Comparison of ENCODE assay signal across 15 cellular contexts in genomic region chr7:40799-41750, GRCh38.
DNase-seq lines count a peak whose midpoint lies in the region; ATAC-seq and TF ChIP-seq lines count a peak whose summit lies in the region.
"Had no signal": no experiment of that assay in that cellular context is flagged by ENCODE, and none has a peak within 500 bp of the region (broad histone marks: within the 10 kb centered on the region; RNA-seq: fewer than 3 reads in every experiment).

No MANE protein-coding gene starts in this region.

- H2AFZ ChIP-seq in PC-3 (ENCODE audit: low read length) (no peak overlapping the region), trophoblast cell (ENCODE audit: insufficient read depth, low read length, poor library complexity) (no peak overlapping the region), OCI-LY7 (ENCODE audit: low read length) (no peak overlapping the region)

- H3K79me2 ChIP-seq in PC-3 (ENCODE audit: low read length): no peaks in the 10 kb centered on the region
- no peaks in the 10 kb centered on the region for H3K79me2 ChIP-seq in trophoblast cell (ENCODE audit: control insufficient read depth, insufficient read depth, low read length, poor library complexity)
- no peaks in the 10 kb centered on the region for H3K79me2 ChIP-seq in OCI-LY7 (ENCODE audit: insufficient read depth, low read depth, low read length)

- no peak overlapping the region for H4K12ac ChIP-seq in trophoblast cell (ENCODE audit: low read depth, low read length)

- H2AK5ac ChIP-seq in trophoblast cell (ENCODE audit: low read length): no peak overlapping the region

- no peak overlapping the region for H4K8ac ChIP-seq in trophoblast cell (ENCODE audit: low read depth, low read length)

- peaks cover 3% of the 10 kb centered on the region for H3K79me1 ChIP-seq in trophoblast cell (ENCODE audit: low read length)

- H3K9me2 ChIP-seq in PC-3 (replicated peaks; ENCODE audit: low read length) (no peaks in the 10 kb centered on the region), OCI-LY7 (ENCODE audit: insufficient read depth, low read length) (no peaks in the 10 kb centered on the region)

- peaks cover 0 to 71% (median 27%) of the 10 kb centered on the region in 10 experiments; a peak in 16 of 20 replicates for H3K4me1 ChIP-seq in BLaER1 treated with 17β-estradiol and CSF1 and Interleukin-3, amounts not matched to agents 10 nM and 100 nM
- H3K4me1 ChIP-seq in PC-3 (ENCODE audit: insufficient read depth, low read length) (0 out of 2 replicates have a peak, but pooled peaks cover 3% of the 10 kb centered on the region), right cardiac atrium (ENCODE audit: control insufficient read depth, insufficient read depth, low read length) (no peaks in the 10 kb centered on the region), trophoblast cell (ENCODE audit: control insufficient read depth in 1 of 2, insufficient read depth in 2 of 2, low read length in 2 of 2) (peaks cover 7 to 8% of the 10 kb centered on the region in 2 experiments), OCI-LY7 (ENCODE audit: insufficient read depth, low read length, poor library complexity, severe bottlenecking) (no peaks in the 10 kb centered on the region)
- H3K4me1 ChIP-seq: gastroesophageal sphincter had no signal

- H3K18ac ChIP-seq in trophoblast cell (ENCODE audit: low read length): peak overlapping the region; percentile 5

- H3K4ac ChIP-seq in trophoblast cell (ENCODE audit: low read depth, low read length): no peak overlapping the region

- no peak overlapping the region for H2BK120ac ChIP-seq in trophoblast cell (ENCODE audit: insufficient read depth, low read length, poor library complexity)

- H3K4me3 ChIP-seq in BLaER1 treated with 17β-estradiol and CSF1 and Interleukin-3, amounts not matched to agents 10 nM and 100 nM: no peak overlapping the region
- H3K4me3 ChIP-seq in PC-3 (ENCODE audit: low read length) (no peak overlapping the region), right cardiac atrium (ENCODE audit: low read length) (no peak overlapping the region), trophoblast cell (ENCODE audit: low read depth, low read length) (no peak overlapping the region), OCI-LY7 (ENCODE audit: low read depth, low read length, poor library complexity, severe bottlenecking) (no peak overlapping the region)
- H3K4me3 ChIP-seq: cardiac muscle cell, gastroesophageal sphincter had no signal

- 75% methylated on average over 16 of the region's 16 CpGs for WGBS in right cardiac atrium
- no CpG with 5 or more reads among the region's 16 CpGs for WGBS in trophoblast cell (ENCODE audit: extremely low coverage, insufficient coverage, insufficient read length)

- H3K23ac ChIP-seq in trophoblast cell (ENCODE audit: low read length): no peak overlapping the region

- no peak overlapping the region for H4K91ac ChIP-seq in trophoblast cell (ENCODE audit: low read depth, low read length)

- H3K9ac ChIP-seq in BLaER1 treated with 17β-estradiol and CSF1 and Interleukin-3, amounts not matched to agents 10 nM and 100 nM: peak overlapping the region in 5 of 11 experiments; percentile 27 to 60 (median 42); a peak in 6 of 22 replicates
- H3K9ac ChIP-seq in PC-3 (ENCODE audit: low read length) (no peak overlapping the region), trophoblast cell (ENCODE audit: low read length) (no peak overlapping the region)

- CTCF ChIA-PET in PC-3 (lab: Charles Lee) (no interaction called here), OCI-LY7 (lab: Charles Lee; ENCODE audit: unreplicated experiment) (no interaction called here)

- intact Hi-C loops in PC-3 (cut with micrococcal nuclease) (no loop called here), right cardiac atrium (cut with DNase I) (no loop called here), OCI-LY7 (cut with micrococcal nuclease; ENCODE audit: unreplicated experiment) (no loop called here)

- POLR2A ChIA-PET in PC-3 (lab: Charles Lee; ENCODE audit: unreplicated experiment) (no interaction called here), OCI-LY7 (lab: Charles Lee) (no interaction called here)

- no peaks in the 10 kb centered on the region for H3K27me3 ChIP-seq in BLaER1 treated with 17β-estradiol and CSF1 and Interleukin-3, amounts not matched to agents 10 nM and 100 nM
- H3K27me3 ChIP-seq in PC-3 (ENCODE audit: low read length) (no peaks in the 10 kb centered on the region), right cardiac atrium (ENCODE audit: control insufficient read depth, insufficient read depth) (no peaks in the 10 kb centered on the region), trophoblast cell (ENCODE audit: insufficient read depth, low read length) (peaks cover 6% of the 10 kb centered on the region)

- H3F3A ChIP-seq in PC-3 (ENCODE audit: low read length, unreplicated experiment): no peaks in the 10 kb centered on the region

- peak overlapping the region in 7 of 11 experiments; percentile 1 to 91 (median 62); a peak in 11 of 22 replicates for H3K4me2 ChIP-seq in BLaER1 treated with 17β-estradiol and CSF1 and Interleukin-3, amounts not matched to agents 10 nM and 100 nM
- H3K4me2 ChIP-seq in PC-3 (ENCODE audit: low read length) (no peak overlapping the region), trophoblast cell (ENCODE audit: low read length) (no peak overlapping the region), OCI-LY7 (ENCODE audit: low read length) (no peak overlapping the region)

- peak overlapping the region in 6 of 11 experiments; percentile 31 to 66 (median 50); a peak in 11 of 22 replicates for H3K27ac ChIP-seq in BLaER1 treated with 17β-estradiol and CSF1 and Interleukin-3, amounts not matched to agents 10 nM and 100 nM
- no peak overlapping the region for H3K27ac ChIP-seq in PC-3 (ENCODE audit: low read length)
- no peak overlapping the region for H3K27ac ChIP-seq in right cardiac atrium (ENCODE audit: low read length)
- no peak overlapping the region for H3K27ac ChIP-seq in trophoblast cell (ENCODE audit: low read depth, low read length)
- no peak overlapping the region for H3K27ac ChIP-seq in OCI-LY7 (ENCODE audit: low read depth, low read length, poor library complexity, severe bottlenecking)
- H3K27ac ChIP-seq: cardiac muscle cell, gastroesophageal sphincter had no signal

- H4K20me1 ChIP-seq in BLaER1 treated with 17β-estradiol and CSF1 and Interleukin-3, amounts not matched to agents 10 nM and 100 nM: no peaks in the 10 kb centered on the region
- H4K20me1 ChIP-seq in PC-3 (ENCODE audit: low read length): no peaks in the 10 kb centered on the region
- H4K20me1 ChIP-seq in OCI-LY7 (ENCODE audit: insufficient read depth, low read length): no peaks in the 10 kb centered on the region

- TF ChIP-seq CTCF in PC-3 (conservative IDR thresholded peaks at IDR 0.05; ENCODE audit: low read depth, low read length) (no peak), OCI-LY7 (conservative IDR thresholded peaks at IDR 0.05; ENCODE audit: low read length) (no peak)

- H3K36me3 ChIP-seq in BLaER1 treated with 17β-estradiol and CSF1 and Interleukin-3, amounts not matched to agents 10 nM and 100 nM: no peaks in the 10 kb centered on the region
- H3K36me3 ChIP-seq in PC-3 (ENCODE audit: low read depth, low read length): no peaks in the 10 kb centered on the region
- H3K36me3 ChIP-seq in trophoblast cell (ENCODE audit: control insufficient read depth in 1 of 2, insufficient read depth in 2 of 2, low read length in 2 of 2): no peaks in the 10 kb centered on the region
- H3K36me3 ChIP-seq in OCI-LY7 (ENCODE audit: insufficient read depth, low read length): no peaks in the 10 kb centered on the region
- H3K36me3 ChIP-seq: cardiac muscle cell, gastroesophageal sphincter had no signal

- H3K9me3 ChIP-seq in BLaER1 treated with 17β-estradiol and CSF1 and Interleukin-3, amounts not matched to agents 10 nM and 100 nM (replicated peaks in 1 of 11): no peaks in the 10 kb centered on the region
- H3K9me3 ChIP-seq in PC-3 (ENCODE audit: low read length) (no peaks in the 10 kb centered on the region), right cardiac atrium (ENCODE audit: control insufficient read depth, low read length) (no peaks in the 10 kb centered on the region), trophoblast cell (ENCODE audit: insufficient read depth, low read depth, low read length) (peaks cover 1% of the 10 kb centered on the region), OCI-LY7 (ENCODE audit: low read length) (no peaks in the 10 kb centered on the region)
- H3K9me3 ChIP-seq: gastroesophageal sphincter had no signal

- no peak overlapping the region for H3K14ac ChIP-seq in trophoblast cell (ENCODE audit: low read length)

- ATAC-seq in PC-3: 0 out of 2 replicates have a peak, but pooled peaks have one; percentile 11
- no peak for ATAC-seq in right cardiac atrium
- no peak for ATAC-seq in GM18498 (IDR thresholded peaks at IDR 0.05; ENCODE audit: unreplicated experiment)
- ATAC-seq: gastroesophageal sphincter; stimulated activated naive CD8-positive, alpha-beta T cell treated with anti-CD3 and anti-CD28 coated beads, Interleukin-15, amount 100 ng/mL, for 72 hours had no signal

- H2BK12ac ChIP-seq in trophoblast cell (ENCODE audit: low read length): no peak overlapping the region

- H2BK5ac ChIP-seq in trophoblast cell (ENCODE audit: low read depth, low read length, poor library complexity): no peak overlapping the region

- BruUV-seq in PC-3 (replicated peaks; lab: Mats Ljungman, UMichigan) (no TSS peak), OCI-LY7 (replicated peaks; lab: Mats Ljungman, UMichigan) (no TSS peak)

- DNase-seq in PC-3: no peak
- DNase-seq in right cardiac atrium: peak in 2 of 3 donors; percentile 6 to 22
- peak in 1 of 2 donors; percentile 1 for DNase-seq in trophoblast cell
- no peak for DNase-seq in RPMI8226
- no peak for DNase-seq in occipital lobe (lab: John Stamatoyannopoulos, UW)
- no peak for DNase-seq in OCI-LY7 (ENCODE audit: low spot score)
- DNase-seq: activated CD4-positive, CD25-positive, alpha-beta regulatory T cell; HFFc6; NCI-H2081 treated with DMSO at 0.1 percent for 48 hours; NCI-H82; stimulated activated naive CD8-positive, alpha-beta T cell treated with anti-CD3 and anti-CD28 coated beads, Interleukin-15, amount 100 ng/mL, for 72 hours had no signal

Comparison
In these comparisons a context has a peak if more than half of its experiments do, and no peak if none do; other contexts are left out.
1. H3K27ac ChIP-seq: peak in BLaER1 treated with 17β-estradiol and CSF1 and Interleukin-3, amounts not matched to agents 10 nM and 100 nM (6 of 11); none in PC-3 (single experiment), right cardiac atrium (single experiment), trophoblast cell (single experiment) and OCI-LY7 (single experiment).
2. H3K4me2 ChIP-seq: peak in BLaER1 treated with 17β-estradiol and CSF1 and Interleukin-3, amounts not matched to agents 10 nM and 100 nM (7 of 11); none in PC-3 (single experiment), trophoblast cell (single experiment) and OCI-LY7 (single experiment).
3. DNase-seq: peak in right cardiac atrium (2 of 3); none in PC-3 (single experiment), RPMI8226 (single experiment), occipital lobe (single experiment) and OCI-LY7 (single experiment).